9 cellular contexts compared by ENCODE assay signal in genomic region chr21:31161157-31161556, GRCh38.
A peak's percentile ranks its signal among the peaks of the same experiment; 100 is the strongest.
DNase-seq lines count a peak whose midpoint lies in the region; ATAC-seq and TF ChIP-seq lines count a peak whose summit lies in the region.
"Had no signal": no experiment of that assay in that cellular context is flagged by ENCODE, and none has a peak within 500 bp of the region (broad histone marks: within the 10 kb centered on the region; RNA-seq: fewer than 3 reads in every experiment).

No MANE protein-coding gene starts in this region.

- peaks cover 7% of the 10 kb centered on the region for H3K9me3 ChIP-seq in smooth muscle cell (replicated peaks; ENCODE audit: low read depth)

- peaks cover 55% of the 10 kb centered on the region for H3K36me3 Mint-ChIP-seq in activated CD4-positive, alpha-beta T cell treated with anti-CD3 and anti-CD28 coated beads, Interleukin-2, amount 10 ng/mL, durations not matched to agents 7 days and 5 days (ENCODE audit: low read depth)

- peaks cover 8% of the 10 kb centered on the region for H3F3A ChIP-seq in smooth muscle cell (ENCODE audit: low read depth)

- peak overlapping the region; percentile 78 for H3K4me2 ChIP-seq in smooth muscle cell

- no peak overlapping the region for H3K4me3 Mint-ChIP-seq in activated CD4-positive, alpha-beta T cell treated with anti-CD3 and anti-CD28 coated beads, Interleukin-2, amount 10 ng/mL, durations not matched to agents 7 days and 5 days

- CTCF ChIA-PET in activated CD4-positive, alpha-beta T cell treated with anti-CD3 and anti-CD28 coated beads, Interleukin-2, amount 10 ng/mL, durations not matched to agents 7 days and 5 days (lab: Charles Lee), result interaction anchor here (0.5 to 4.3 kb wide), 5 partner anchors 10 to 433 kb away, joined by 3 to 16 read pairs (median 3); no protein-coding TSS in a partner anchor

- peak overlapping the region; percentile 78 for H3K27ac ChIP-seq in smooth muscle cell (ENCODE audit: low read depth)

- POLR2A ChIA-PET in activated CD4-positive, alpha-beta T cell treated with anti-CD3 and anti-CD28 coated beads, Interleukin-2, amount 10 ng/mL, durations not matched to agents 7 days and 5 days (lab: Charles Lee), result no interaction called here

- no peak for TF ChIP-seq CTCF in smooth muscle cell (IDR thresholded peaks at IDR 0.05; ENCODE audit: borderline replicate concordance, insufficient read depth, poor library complexity, severe bottlenecking)

- H3K79me2 ChIP-seq in smooth muscle cell (ENCODE audit: low read depth), result no peaks in the 10 kb centered on the region

- ATAC-seq in HG02938 (IDR thresholded peaks at IDR 0.05; ENCODE audit: unreplicated experiment), result no peak
- no peak for ATAC-seq in HG02571 (IDR thresholded peaks at IDR 0.05; ENCODE audit: unreplicated experiment)

- peaks cover 2% of the 10 kb centered on the region for H3K36me3 ChIP-seq in smooth muscle cell (ENCODE audit: low read depth)

- peak overlapping the region; percentile 75 for H2AFZ ChIP-seq in smooth muscle cell (ENCODE audit: low read depth)

- H3K9me3 Mint-ChIP-seq in activated CD4-positive, alpha-beta T cell treated with anti-CD3 and anti-CD28 coated beads, Interleukin-2, amount 10 ng/mL, durations not matched to agents 7 days and 5 days, result peaks cover 11% of the 10 kb centered on the region

- peaks cover 31% of the 10 kb centered on the region for H3K4me1 ChIP-seq in smooth muscle cell (ENCODE audit: low read depth)

- peak; percentile 42 for DNase-seq in activated CD4-positive, alpha-beta T cell treated with anti-CD3 and anti-CD28 coated beads for 48 hours
- DNase-seq in activated CD4-positive, alpha-beta T cell treated with anti-CD3 and anti-CD28 coated beads, Interleukin-2, amount 10 ng/mL, durations not matched to agents 7 days and 5 days, result no peak
- peak; percentile 32 for DNase-seq in activated naive CD4-positive, alpha-beta T cell treated with anti-CD3 and anti-CD28 coated beads, Interleukin-2, amount 50 U/mL, for 16 hours
- DNase-seq in hypothalamus (lab: John Stamatoyannopoulos, UW) (peak in 39 of 51 donors; percentile 13 to 81 (median 43)), smooth muscle cell (lab: John Stamatoyannopoulos, UW; ENCODE audit: unreplicated experiment) (no peak), NCI-H748 (lab: John Stamatoyannopoulos, UW; ENCODE audit: unreplicated experiment) (no peak)
- DNase-seq: activated CD4-positive, alpha-beta T cell treated with anti-CD3 and anti-CD28 coated beads for 1 hour had no signal

- H3K4me3 ChIP-seq in smooth muscle cell, result peak overlapping the region; percentile 33

- 1% methylated on average over 5 of the region's 5 CpGs for WGBS in smooth muscle cell (ENCODE audit: low lambda C conversion rate)

- H3K27me3 ChIP-seq in smooth muscle cell (ENCODE audit: low read depth), result no peaks in the 10 kb centered on the region

- no peaks in the 10 kb centered on the region for H4K20me1 ChIP-seq in smooth muscle cell (ENCODE audit: low read depth)

- H3K9ac ChIP-seq in smooth muscle cell (ENCODE audit: low read depth), result peak overlapping the region; percentile 38

- no peaks in the 10 kb centered on the region for H3K27me3 Mint-ChIP-seq in activated CD4-positive, alpha-beta T cell treated with anti-CD3 and anti-CD28 coated beads, Interleukin-2, amount 10 ng/mL, durations not matched to agents 7 days and 5 days

- peaks cover 68% of the 10 kb centered on the region for H3K4me1 Mint-ChIP-seq in activated CD4-positive, alpha-beta T cell treated with anti-CD3 and anti-CD28 coated beads, Interleukin-2, amount 10 ng/mL, durations not matched to agents 7 days and 5 days

- no peak overlapping the region for H3K27ac Mint-ChIP-seq in activated CD4-positive, alpha-beta T cell treated with anti-CD3 and anti-CD28 coated beads, Interleukin-2, amount 10 ng/mL, durations not matched to agents 7 days and 5 days

Comparison
In these comparisons a context has a peak if more than half of its experiments do, and no peak if none do; other contexts are left out.
1. DNase-seq: peak in activated CD4-positive, alpha-beta T cell treated with anti-CD3 and anti-CD28 coated beads for 48 hours (single experiment), activated naive CD4-positive, alpha-beta T cell treated with anti-CD3 and anti-CD28 coated beads, Interleukin-2, amount 50 U/mL, for 16 hours (single experiment) and hypothalamus (39 of 51); none in activated CD4-positive, alpha-beta T cell treated with anti-CD3 and anti-CD28 coated beads, Interleukin-2, amount 10 ng/mL, durations not matched to agents 7 days and 5 days (single experiment), smooth muscle cell (single experiment) and NCI-H748 (single experiment).